In genomic region chr11:45899086-45899447, GRCh38 we compare ENCODE assay signal across 1 cellular context.
TF ChIP-seq lines count a peak whose summit lies in the region.

No MANE protein-coding gene starts in this region.

TF ChIP-seq in HCT116, 20 proteins besides CTCF, POLR2A, EP300 and RAD21:
- TF ChIP-seq REST (IDR thresholded peaks at IDR 0.05; ENCODE audit: low read depth) (no peak), FOSL1 (IDR thresholded peaks at IDR 0.05; ENCODE audit: low read depth) (no peak), ZNF274 (IDR thresholded peaks at IDR 0.05; ENCODE audit: low read depth, low read length) (no peak), CEBPB (IDR thresholded peaks at IDR 0.05; ENCODE audit: low read depth) (no peak), ELF1 (IDR thresholded peaks at IDR 0.05; ENCODE audit: borderline replicate concordance, low read depth) (no peak), EZH2 (IDR thresholded peaks at IDR 0.05) (no peak), ZFX (IDR thresholded peaks at IDR 0.05) (no peak), YY1 (IDR thresholded peaks at IDR 0.05; ENCODE audit: extremely low read depth, insufficient replicate concordance, low read depth, low read length) (no peak), MAX (IDR thresholded peaks at IDR 0.05) (no peak), SP1 (IDR thresholded peaks at IDR 0.05; ENCODE audit: low read depth) (no peak), POLR2AphosphoS5 (IDR thresholded peaks at IDR 0.05; ENCODE audit: low read depth, low read length) (no peak), SRF (IDR thresholded peaks at IDR 0.05; ENCODE audit: low read depth) (no peak), SIN3A (IDR thresholded peaks at IDR 0.05; ENCODE audit: low read depth) (no peak), CBX3 (IDR thresholded peaks at IDR 0.05; ENCODE audit: low read depth) (no peak), JUND (IDR thresholded peaks at IDR 0.05) (no peak), TCF7L2 (IDR thresholded peaks at IDR 0.05; ENCODE audit: borderline replicate concordance, extremely low read depth, insufficient read depth, insufficient read length) (no peak), ATF3 (IDR thresholded peaks at IDR 0.05) (no peak)
- TF ChIP-seq, protein P1, sequence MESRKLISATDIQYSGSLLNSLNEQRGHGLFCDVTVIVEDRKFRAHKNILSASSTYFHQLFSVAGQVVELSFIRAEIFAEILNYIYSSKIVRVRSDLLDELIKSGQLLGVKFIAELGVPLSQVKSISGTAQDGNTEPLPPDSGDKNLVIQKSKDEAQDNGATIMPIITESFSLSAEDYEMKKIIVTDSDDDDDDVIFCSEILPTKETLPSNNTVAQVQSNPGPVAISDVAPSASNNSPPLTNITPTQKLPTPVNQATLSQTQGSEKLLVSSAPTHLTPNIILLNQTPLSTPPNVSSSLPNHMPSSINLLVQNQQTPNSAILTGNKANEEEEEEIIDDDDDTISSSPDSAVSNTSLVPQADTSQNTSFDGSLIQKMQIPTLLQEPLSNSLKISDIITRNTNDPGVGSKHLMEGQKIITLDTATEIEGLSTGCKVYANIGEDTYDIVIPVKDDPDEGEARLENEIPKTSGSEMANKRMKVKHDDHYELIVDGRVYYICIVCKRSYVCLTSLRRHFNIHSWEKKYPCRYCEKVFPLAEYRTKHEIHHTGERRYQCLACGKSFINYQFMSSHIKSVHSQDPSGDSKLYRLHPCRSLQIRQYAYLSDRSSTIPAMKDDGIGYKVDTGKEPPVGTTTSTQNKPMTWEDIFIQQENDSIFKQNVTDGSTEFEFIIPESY (IDR thresholded peaks at IDR 0.05; ENCODE audit: extremely low read depth, insufficient replicate concordance, low read length) = no peak
